ENCODE assay signal across 8 cellular contexts in genomic region chr7:30476401-30477145, GRCh38. TPM values are rescaled to one million over a fixed set of nuclear protein-coding genes. Genes with fewer than 3 reads are reported as not detected.
A peak's percentile ranks its signal among the peaks of the same experiment; 100 is the strongest.
DNase-seq lines count a peak whose midpoint lies in the region; ATAC-seq and TF ChIP-seq lines count a peak whose summit lies in the region.

No MANE protein-coding gene starts in this region.

- peaks cover 8% of the 10 kb centered on the region for H3K27me3 Mint-ChIP-seq in endothelial cell (ENCODE audit: unreplicated experiment)

- no peak for TF ChIP-seq POLR2A in lower leg skin (IDR thresholded peaks at IDR 0.05)

- intact Hi-C loops in lower leg skin (cut with DNase I; ENCODE audit: low total_unique reads): no loop called here

- no peaks in the 10 kb centered on the region for H3K9me3 Mint-ChIP-seq in endothelial cell (ENCODE audit: unreplicated experiment)

- DNase-seq in AML-193 (lab: John Stamatoyannopoulos, UW) (peak; percentile 55 to 56), GF-D8 (lab: John Stamatoyannopoulos, UW) (peak; percentile 82), OCI-M1 (lab: John Stamatoyannopoulos, UW) (peak; percentile 41), left lobe of liver (ENCODE audit: low spot score) (peak; percentile 15), endothelial cell (ENCODE audit: low spot score) (no peak), middle frontal gyrus (ENCODE audit: extremely low spot score, low spot score) (no peak), lower leg skin (ENCODE audit: low spot score in 2 of 2) (no peak)

- no peak overlapping the region for H3K4me3 Mint-ChIP-seq in endothelial cell (ENCODE audit: unreplicated experiment)

- H3K36me3 Mint-ChIP-seq in endothelial cell (ENCODE audit: low read depth, unreplicated experiment): peaks cover 10% of the 10 kb centered on the region

- WGBS in lower leg skin, 2 donors: 74 to 76% methylated on average over 11 of the region's 11 CpGs

- TF ChIP-seq CTCF in endothelial cell (IDR thresholded peaks at IDR 0.05; ENCODE audit: unreplicated experiment) (no peak), lower leg skin (IDR thresholded peaks at IDR 0.05) (no peak)

- no peak for ATAC-seq in left lobe of liver
- no peak for ATAC-seq in activated CD4-positive, CD25-positive, alpha-beta regulatory T cell treated with anti-CD3 and anti-CD28 coated beads, Interleukin-2, amount 50 U/mL, for 24 hours

- H3K4me1 Mint-ChIP-seq in endothelial cell (ENCODE audit: unreplicated experiment): peaks cover 44% of the 10 kb centered on the region

- H3K4me3 ChIP-seq in lower leg skin (ENCODE audit: low read depth, poor library complexity, severe bottlenecking): no peak overlapping the region

- no peak overlapping the region for H3K27ac Mint-ChIP-seq in endothelial cell (ENCODE audit: unreplicated experiment)

RNA-seq across cellular contexts. Expression of gene NOD1, which starts 2.0 kb away (rescaled TPM):
- total RNA-seq in left lobe of liver (1.8 TPM), endothelial cell (ENCODE audit: unreplicated experiment) (32.7 TPM), lower leg skin (10 to 100 TPM in 3 of 4 donors, 1 to 10 TPM in 1; 5.1 to 14.5 (median 10.9) TPM)

RNA-seq across cellular contexts. Expression of gene GGCT, which starts 28.1 kb away (rescaled TPM):
- 15.5 TPM for total RNA-seq in left lobe of liver
- total RNA-seq in endothelial cell (ENCODE audit: unreplicated experiment): 34.0 TPM
- 10 to 100 TPM; 40.0 to 66.2 (median 60.8) TPM for total RNA-seq in lower leg skin

Comparison
In these comparisons a context has a peak if more than half of its experiments do, and no peak if none do; other contexts are left out.
1. DNase-seq: peak in AML-193 (2 of 2), GF-D8 (single experiment), OCI-M1 (single experiment) and left lobe of liver (single experiment); none in endothelial cell (single experiment), middle frontal gyrus (single experiment) and lower leg skin (0 of 2).